ENCODE assay signal across 8 cellular contexts in the genomic region with DNA sequence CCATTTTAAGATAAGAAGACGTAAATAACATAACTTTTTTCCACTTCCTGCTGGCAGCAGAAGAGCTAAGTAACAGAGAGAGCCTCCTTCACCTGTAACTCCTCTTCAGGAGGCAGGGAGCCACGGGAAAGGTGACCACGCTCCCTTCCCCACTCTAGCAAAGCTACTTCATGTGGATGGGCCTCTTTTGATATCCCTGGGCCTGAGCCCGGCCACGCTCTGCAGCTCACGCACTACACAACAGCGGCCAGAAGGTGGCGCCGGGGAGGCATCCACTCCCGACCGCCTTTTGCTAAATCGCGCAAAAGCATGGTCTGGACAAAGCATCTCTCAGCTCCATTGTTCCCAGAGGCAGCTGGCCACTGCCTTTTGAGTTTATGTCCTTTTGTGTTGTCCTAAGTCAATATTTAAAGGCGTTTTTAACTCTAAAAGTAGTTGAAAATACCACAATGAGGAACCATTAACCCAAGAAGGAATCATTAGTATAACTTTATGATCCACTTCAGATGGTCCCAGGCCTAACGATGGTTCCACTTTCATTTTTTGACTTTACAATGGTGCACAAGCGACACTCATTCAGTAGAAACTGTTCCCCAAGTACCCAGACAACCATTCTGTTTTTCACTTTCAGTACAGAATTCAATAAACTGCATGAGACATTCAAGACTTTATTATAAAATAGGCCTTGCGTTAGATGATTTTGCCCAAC. TPM values are rescaled to one million over a fixed set of nuclear protein-coding genes. Genes with fewer than 3 reads are reported as not detected.
DNase-seq lines count a peak whose midpoint lies in the region; ATAC-seq and TF ChIP-seq lines count a peak whose summit lies in the region.

No MANE protein-coding gene starts in this region.

- H3K27ac ChIP-seq in prostate gland (no peak overlapping the region), vagina (no peak overlapping the region)

- no peaks in the 10 kb centered on the region for H3K36me3 ChIP-seq in prostate gland
- no peaks in the 10 kb centered on the region for H3K36me3 ChIP-seq in vagina

- H3K4me3 ChIP-seq in prostate gland, result no peak overlapping the region
- H3K4me3 ChIP-seq in vagina, result no peak overlapping the region

- H3K4me1 ChIP-seq in prostate gland (replicated peaks) (no peaks in the 10 kb centered on the region), vagina (peaks cover 8% of the 10 kb centered on the region)

- H3K27me3 ChIP-seq in prostate gland (replicated peaks; ENCODE audit: insufficient read depth) (no peaks in the 10 kb centered on the region), vagina (no peaks in the 10 kb centered on the region)

- intact Hi-C loops in Right ventricle myocardium superior (cut with DNase I) (loop anchor here (10.0 kb wide), 1 partner anchor 141 kb away; no protein-coding TSS in a partner anchor), prostate gland (cut with DNase I) (loop anchor here (2.0 to 10.0 kb wide), 4 partner anchors 23 to 158 kb away; partner anchors contain the start of genes CMBL and ROPN1L), vagina (cut with DNase I) (loop anchor here (10.0 kb wide), 1 partner anchor 121 kb away; no protein-coding TSS in a partner anchor)

- 26% methylated on average over 17 of the region's 17 CpGs for WGBS in prostate gland

- no peak for TF ChIP-seq POLR2A in prostate gland (IDR thresholded peaks at IDR 0.05)
- TF ChIP-seq POLR2A in vagina (IDR thresholded peaks at IDR 0.05), result no peak

- ATAC-seq in HG02642 (IDR thresholded peaks at IDR 0.05; ENCODE audit: poor library complexity, unreplicated experiment) (peak; percentile 88), Right ventricle myocardium superior (ENCODE audit: poor library complexity) (peak; percentile 90)

- in situ Hi-C loops in GM13976 (cut with MboI; ENCODE audit: low sequenced_read_pairs, unreplicated experiment), result no loop called here

- H3K9me3 ChIP-seq in prostate gland, result no peaks in the 10 kb centered on the region
- no peaks in the 10 kb centered on the region for H3K9me3 ChIP-seq in vagina

- TF ChIP-seq CTCF in GM13976 (IDR thresholded peaks at IDR 0.05; ENCODE audit: borderline replicate concordance, control extremely low read depth, extremely low read depth, insufficient read depth, missing control alignments) (peak; percentile 85), prostate gland (IDR thresholded peaks at IDR 0.05) (peak; percentile 64 to 89 (median 83)), vagina (IDR thresholded peaks at IDR 0.05) (peak; percentile 65 to 90 (median 84))

- DNase-seq in GM13976 (ENCODE audit: low spot score) (peak; percentile 87), NCI-H1092 (lab: John Stamatoyannopoulos, UW) (peak; percentile 89), SKM-1 treated with dmso at 0.1 percent for 144 hours (lab: John Stamatoyannopoulos, UW; ENCODE audit: unreplicated experiment) (peak; percentile 50), Right ventricle myocardium superior (peak; percentile 91), prostate gland (ENCODE audit: low spot score) (peak; percentile 77), vagina (ENCODE audit: extremely low spot score in 2 of 2) (no peak)
- DNase-seq in activated naive CD4-positive, alpha-beta T cell treated with anti-CD3 and anti-CD28 coated beads, Interleukin-2, amount 50 U/mL, for 16 hours, result peak; percentile 80

RNA-seq across cellular contexts. Expression of gene CMBL, which starts 23.6 kb away (rescaled TPM):
- total RNA-seq in Right ventricle myocardium superior (50.0 TPM), prostate gland (10 to 100 TPM; 11.2 to 20.3 TPM), vagina (5.9 TPM)

RNA-seq across cellular contexts. Expression of gene CCT5, which starts 34.0 kb away (rescaled TPM):
- total RNA-seq in Right ventricle myocardium superior, result 92.8 TPM
- 100 to 1,000 TPM; 113 to 140 TPM for total RNA-seq in prostate gland
- total RNA-seq in vagina, result 83.2 TPM

RNA-seq across cellular contexts. Expression of gene ATPSCKMT, which starts 34.4 kb away (rescaled TPM):
- total RNA-seq in Right ventricle myocardium superior, result 18.1 TPM
- total RNA-seq in prostate gland, result 10 to 100 TPM; 18.1 to 25.9 TPM
- total RNA-seq in vagina, result 26.0 TPM

Comparison
In these comparisons a context has a peak if more than half of its experiments do, and no peak if none do; other contexts are left out.
1. DNase-seq: peak in GM13976 (single experiment), NCI-H1092 (single experiment), SKM-1 treated with dmso at 0.1 percent for 144 hours (single experiment), activated naive CD4-positive, alpha-beta T cell treated with anti-CD3 and anti-CD28 coated beads, Interleukin-2, amount 50 U/mL, for 16 hours (single experiment), Right ventricle myocardium superior (single experiment) and prostate gland (single experiment); none in vagina (0 of 2).
2. Peak in every context shown above with its lines, with median percentiles within 50 percentile points of each other: CTCF ChIP-seq.